Comparison of ENCODE assay signal across 10 cellular contexts in genomic region chr12:94587266-94588241, GRCh38.
DNase-seq lines count a peak whose midpoint lies in the region; ATAC-seq and TF ChIP-seq lines count a peak whose summit lies in the region.
"Had no signal": no experiment of that assay in that cellular context is flagged by ENCODE, and none has a peak within 500 bp of the region (broad histone marks: within the 10 kb centered on the region; RNA-seq: fewer than 3 reads in every experiment).

No MANE protein-coding gene starts in this region.

- peak overlapping the region; percentile 75 for H3K27ac Mint-ChIP-seq in type B pancreatic cell
- H3K27ac Mint-ChIP-seq: CD14-positive monocyte had no signal

- H3K4me3 ChIP-seq in neuronal stem cell (ENCODE audit: low read length in 2 of 2) = peak overlapping the region in 1 of 2 donors; percentile 13

- H3K27ac ChIP-seq in layer of hippocampus (ENCODE audit: low read depth, low read length) (peak overlapping the region; percentile 58), neuronal stem cell (replicated peaks; ENCODE audit: low read length) (peak overlapping the region; percentile 40)

- peak overlapping the region; percentile 74 for H2AFZ ChIP-seq in neuronal stem cell (ENCODE audit: low read length)

- DNase-seq in dermis blood vessel endothelial cell (peak; percentile 93), neuronal stem cell (ENCODE audit: low spot score) (no peak), type B pancreatic cell (ENCODE audit: extremely low spot score, unreplicated experiment) (no peak), RKO (ENCODE audit: low spot score) (no peak)
- DNase-seq: MM.1S, T1000 had no signal

- H2BK120ac ChIP-seq in neuronal stem cell (ENCODE audit: low read depth, low read length) = no peak overlapping the region

- peaks cover 23 to 26% of the 10 kb centered on the region in 2 donors for H3K4me1 ChIP-seq in neuronal stem cell (ENCODE audit: control insufficient read depth in 2 of 2, insufficient read depth in 1 of 2, low read depth in 1 of 2, low read length in 2 of 2)

- no peak overlapping the region for H4K8ac ChIP-seq in neuronal stem cell (ENCODE audit: low read depth, low read length)

- H3K4me3 Mint-ChIP-seq in type B pancreatic cell = peak overlapping the region; percentile 55
- H3K4me3 Mint-ChIP-seq: CD14-positive monocyte had no signal

- no peak overlapping the region for H3K4me2 ChIP-seq in neuronal stem cell (ENCODE audit: insufficient read depth, low read length, poor library complexity, severe bottlenecking)

- no peak overlapping the region for H2BK15ac ChIP-seq in neuronal stem cell (ENCODE audit: low read length)

- H3K23ac ChIP-seq in neuronal stem cell (ENCODE audit: low read depth, low read length, poor library complexity) = no peak overlapping the region

- H2AK5ac ChIP-seq in neuronal stem cell (ENCODE audit: low read depth, low read length) = no peak overlapping the region

- no peak for TF ChIP-seq CTCF in type B pancreatic cell (conservative IDR thresholded peaks at IDR 0.05)

- WGBS in neuronal stem cell (ENCODE audit: extremely low coverage in 2 of 2, insufficient read length in 2 of 2, insufficient replicate concordance in 1 of 2), 2 donors = no CpG with 5 or more reads among the region's 14 CpGs

- H3K4ac ChIP-seq in neuronal stem cell (ENCODE audit: low read length) = no peak overlapping the region

- H3K79me1 ChIP-seq in neuronal stem cell (ENCODE audit: low read depth, low read length) = no peaks in the 10 kb centered on the region

- no peaks in the 10 kb centered on the region for H3K9me3 Mint-ChIP-seq in type B pancreatic cell

- H3K14ac ChIP-seq in neuronal stem cell (ENCODE audit: low read length) = no peak overlapping the region

- H2BK5ac ChIP-seq in neuronal stem cell (ENCODE audit: low read length) = no peak overlapping the region

- H4K91ac ChIP-seq in neuronal stem cell (ENCODE audit: low read depth, low read length, poor library complexity) = no peak overlapping the region

- H3K36me3 Mint-ChIP-seq in type B pancreatic cell = no peaks in the 10 kb centered on the region
- H3K36me3 Mint-ChIP-seq: CD14-positive monocyte had no signal

- no peak for ATAC-seq in HG03095 (IDR thresholded peaks at IDR 0.05; ENCODE audit: unreplicated experiment)
- ATAC-seq in activated CD4-positive, CD25-positive, alpha-beta regulatory T cell treated with anti-CD3 and anti-CD28 coated beads, Interleukin-2, amount 50 U/mL, for 24 hours = no peak

- no peaks in the 10 kb centered on the region for H3K9me3 ChIP-seq in neuronal stem cell (replicated peaks in 1 of 2; ENCODE audit: control insufficient read depth in 2 of 2, insufficient read depth in 1 of 2, low read depth in 1 of 2, low read length in 2 of 2)

- H3K9ac ChIP-seq in neuronal stem cell (ENCODE audit: low read depth, low read length, poor library complexity) = no peak overlapping the region

- peaks cover 14% of the 10 kb centered on the region for H3K27me3 Mint-ChIP-seq in type B pancreatic cell

- no peak overlapping the region for H3K18ac ChIP-seq in neuronal stem cell (ENCODE audit: low read length)

- H3K27me3 ChIP-seq in layer of hippocampus (ENCODE audit: control insufficient read depth, insufficient read depth, low read length) (no peaks in the 10 kb centered on the region), neuronal stem cell (ENCODE audit: control insufficient read depth in 3 of 3, insufficient read depth in 3 of 3, low read depth in 1 of 3, low read length in 3 of 3) (no peaks in the 10 kb centered on the region)

- no peaks in the 10 kb centered on the region for H3K36me3 ChIP-seq in neuronal stem cell (replicated peaks in 1 of 2; ENCODE audit: control insufficient read depth in 2 of 2, insufficient read depth in 2 of 2, low read length in 2 of 2)

- H2BK12ac ChIP-seq in neuronal stem cell (ENCODE audit: low read length) = no peak overlapping the region

- H3K4me1 Mint-ChIP-seq in type B pancreatic cell (ENCODE audit: unreplicated experiment) = peaks cover 35% of the 10 kb centered on the region
- H3K4me1 Mint-ChIP-seq: CD14-positive monocyte had no signal
